10 cellular contexts compared by ENCODE assay signal in genomic region chr1:222399197-222399596, GRCh38.
"Had no signal": no experiment of that assay in that cellular context is flagged by ENCODE, and none has a peak within 500 bp of the region (broad histone marks: within the 10 kb centered on the region; RNA-seq: fewer than 3 reads in every experiment).

No MANE protein-coding gene starts in this region.

- H3K36me3 Mint-ChIP-seq: IgD-negative memory B cell had no signal

- H2AFZ ChIP-seq: GM23248 had no signal

- H3K36me3 ChIP-seq: HAP-1 had no signal

- H3K9ac ChIP-seq: GM23248, KMS-11 had no signal

- H3K27ac Mint-ChIP-seq: IgD-negative memory B cell had no signal

- FAIRE-seq: HTR-8/SVneo had no signal

- H3K4me1 ChIP-seq: HAP-1 had no signal

- H3K4me1 Mint-ChIP-seq: IgD-negative memory B cell had no signal

- H3K9me3 ChIP-seq: HAP-1 had no signal

- H3K27ac ChIP-seq: GM23248, KMS-11 had no signal

- H3K4me3 ChIP-seq: GM23248, HAP-1 had no signal

- H3K4me2 ChIP-seq: KMS-11 had no signal

- ATAC-seq: HCT116 had no signal

- DNase-seq: GM23248, GOT3, H7, Karpas-422, KBM-7 had no signal
